14 cellular contexts compared by ENCODE assay signal in genomic region chr7:135406908-135407307, GRCh38.
DNase-seq lines count a peak whose midpoint lies in the region; ATAC-seq and TF ChIP-seq lines count a peak whose summit lies in the region.
"Had no signal": no experiment of that assay in that cellular context is flagged by ENCODE, and none has a peak within 500 bp of the region (broad histone marks: within the 10 kb centered on the region; RNA-seq: fewer than 3 reads in every experiment).

No MANE protein-coding gene starts in this region.

- no CpG with 5 or more reads among the region's 3 CpGs for WGBS in IMR-90 (ENCODE audit: extremely low coverage in 2 of 2, insufficient read length in 1 of 2), 2 experiments

- H3K18ac ChIP-seq in IMR-90 (ENCODE audit: low read depth, low read length) = no peak overlapping the region

- no peak for TF ChIP-seq RAD21 in IMR-90 (IDR thresholded peaks at IDR 0.05; ENCODE audit: low read length)

- H3K4me3 ChIP-seq in IMR-90 (ENCODE audit: insufficient read depth, low read depth, low read length) (no peak overlapping the region), fibroblast of mammary gland (ENCODE audit: control insufficient read depth, low read depth, low read length) (no peak overlapping the region)
- H3K4me3 ChIP-seq: GM12878 had no signal

- BruUV-seq in IMR-90 (replicated peaks; lab: Mats Ljungman, UMichigan) = no TSS peak

- H3K27ac ChIP-seq in IMR-90 (ENCODE audit: insufficient read depth, low read length) = no peak overlapping the region
- H3K27ac ChIP-seq: KMS-11 had no signal

- POLR2A ChIA-PET in IMR-90 (lab: Charles Lee; ENCODE audit: unreplicated experiment) = no interaction called here

- no peak for TF ChIP-seq POLR2A in IMR-90 (IDR thresholded peaks at IDR 0.05; ENCODE audit: low read depth, low read length)

- dilution Hi-C loops in IMR-90 (cut with HindIII; ENCODE audit: low sequenced_read_pairs, unreplicated experiment) = no loop called here

- no peak overlapping the region for H4K5ac ChIP-seq in IMR-90 (ENCODE audit: low read depth, low read length)

- no peak overlapping the region for H3K23ac ChIP-seq in IMR-90 (ENCODE audit: low read depth, low read length)

- H3K9me3 Mint-ChIP-seq in stimulated activated naive CD8-positive, alpha-beta T cell treated with anti-CD3 and anti-CD28 coated beads, Interleukin-15, amount 100 ng/mL, for 72 hours = no peaks in the 10 kb centered on the region
- H3K9me3 Mint-ChIP-seq: CD4-positive, alpha-beta memory T cell; H9 had no signal

- peaks cover 3% of the 10 kb centered on the region; the same call in 1 of the 2 replicates for H3K36me3 ChIP-seq in IMR-90 (ENCODE audit: control insufficient read depth, insufficient read depth, low read length)

- in situ Hi-C loops in IMR-90 (cut with MboI; ENCODE audit: low sequenced_read_pairs) = no loop called here

- no peak overlapping the region for H3K4me3 Mint-ChIP-seq in stimulated activated naive CD8-positive, alpha-beta T cell treated with anti-CD3 and anti-CD28 coated beads, Interleukin-15, amount 100 ng/mL, for 72 hours
- H3K4me3 Mint-ChIP-seq: H9 had no signal

- no peak for DNase-seq in stimulated activated naive CD8-positive, alpha-beta T cell treated with anti-CD3 and anti-CD28 coated beads, Interleukin-15, Interleukin-2, amounts not matched to agents 100 U/mL and 50 U/mL, for 24 hours
- no peak for DNase-seq in stimulated activated naive CD8-positive, alpha-beta T cell treated with anti-CD3 and anti-CD28 coated beads, Interleukin-15, amount 100 ng/mL, for 72 hours
- DNase-seq in IMR-90 (peak; percentile 4), fibroblast of mammary gland (ENCODE audit: low read depth) (peak; percentile 3), DMS53 (lab: John Stamatoyannopoulos, UW) (no peak), DMS53 treated with DMSO at 0.1 percent for 48 hours (lab: John Stamatoyannopoulos, UW; ENCODE audit: unreplicated experiment) (no peak)
- DNase-seq: AML-193; CD4-positive, alpha-beta memory T cell; DMS153; DND-41; EL; H9 had no signal

- H3K14ac ChIP-seq in IMR-90 (replicated peaks; ENCODE audit: low read depth, low read length) = no peak overlapping the region

- H2AK9ac ChIP-seq in IMR-90 (replicated peaks; ENCODE audit: low read depth, low read length, poor library complexity) = no peak overlapping the region

- no peak overlapping the region for H2AFZ ChIP-seq in IMR-90 (replicated peaks; ENCODE audit: low read length, poor library complexity)

- no peak overlapping the region for H3K4ac ChIP-seq in IMR-90 (ENCODE audit: low read depth, low read length)

- no peak overlapping the region for H3K9ac ChIP-seq in IMR-90 (ENCODE audit: low read depth, low read length)
- H3K9ac ChIP-seq: KMS-11 had no signal

- H3K4me2 ChIP-seq in IMR-90 (ENCODE audit: low read depth, low read length) = no peak overlapping the region
- H3K4me2 ChIP-seq: KMS-11 had no signal

- no peak overlapping the region for H2BK15ac ChIP-seq in IMR-90 (ENCODE audit: low read depth, low read length)

- H3K56ac ChIP-seq in IMR-90 (ENCODE audit: extremely low read depth, insufficient read depth, low read length) = no peak overlapping the region

- no peak overlapping the region for H2BK20ac ChIP-seq in IMR-90 (ENCODE audit: low read depth, low read length)

- peaks cover 5% of the 10 kb centered on the region for H3K4me1 Mint-ChIP-seq in stimulated activated naive CD8-positive, alpha-beta T cell treated with anti-CD3 and anti-CD28 coated beads, Interleukin-15, amount 100 ng/mL, for 72 hours
- H3K4me1 Mint-ChIP-seq: H9 had no signal

- no peaks in the 10 kb centered on the region for H3K27me3 Mint-ChIP-seq in stimulated activated naive CD8-positive, alpha-beta T cell treated with anti-CD3 and anti-CD28 coated beads, Interleukin-15, amount 100 ng/mL, for 72 hours
- H3K27me3 Mint-ChIP-seq: CD4-positive, alpha-beta memory T cell had no signal

- H3K9me1 ChIP-seq in IMR-90 (ENCODE audit: insufficient read depth, low read length) = peaks cover 6% of the 10 kb centered on the region; the same call in 1 of the 2 replicates

- H3K27me3 ChIP-seq in IMR-90 (ENCODE audit: control insufficient read depth, insufficient read depth, low read length) = no peaks in the 10 kb centered on the region

- CTCF ChIA-PET in IMR-90 (lab: Yijun Ruan, JAX) = no interaction called here

- peak overlapping the region in 1 of 2 donors; percentile 50 for H3K27ac Mint-ChIP-seq in stimulated activated naive CD8-positive, alpha-beta T cell treated with anti-CD3 and anti-CD28 coated beads, Interleukin-15, amount 100 ng/mL, for 72 hours
- H3K27ac Mint-ChIP-seq: CD4-positive, alpha-beta memory T cell; H9 had no signal

- no peaks in the 10 kb centered on the region for H3K9me3 ChIP-seq in IMR-90 (ENCODE audit: control insufficient read depth, insufficient read depth, low read length)

- intact Hi-C loops in IMR-90 (cut with micrococcal nuclease) = no loop called here

- no peak overlapping the region for H2AK5ac ChIP-seq in IMR-90 (ENCODE audit: low read depth, low read length)

- no peak for TF ChIP-seq CTCF in IMR-90 (conservative IDR thresholded peaks at IDR 0.05; ENCODE audit: low read depth, low read length)
- TF ChIP-seq CTCF in fibroblast of mammary gland (conservative IDR thresholded peaks at IDR 0.05; ENCODE audit: control insufficient read depth, insufficient read depth, low read depth, low read length) = no peak

- peak; percentile 46 for ATAC-seq in stimulated activated naive CD8-positive, alpha-beta T cell treated with anti-CD3 and anti-CD28 coated beads, Interleukin-15, Interleukin-2, amounts not matched to agents 100 U/mL and 50 U/mL, for 24 hours
- no peak for ATAC-seq in stimulated activated naive CD8-positive, alpha-beta T cell treated with anti-CD3 and anti-CD28 coated beads, Interleukin-15, amount 100 ng/mL, for 72 hours
- ATAC-seq in IMR-90 (ENCODE audit: low read depth) = no peak
- ATAC-seq: GM12878 had no signal

- H2BK120ac ChIP-seq in IMR-90 (ENCODE audit: low read depth, low read length) = no peak overlapping the region

- H4K91ac ChIP-seq in IMR-90 (ENCODE audit: insufficient read depth, low read depth, low read length) = no peak overlapping the region

- no peaks in the 10 kb centered on the region for H4K20me1 ChIP-seq in IMR-90 (ENCODE audit: insufficient read depth, low read length)

- H2BK5ac ChIP-seq in IMR-90 (ENCODE audit: low read depth, low read length, poor library complexity, severe bottlenecking) = no peak overlapping the region

- H3K4me1 ChIP-seq in IMR-90 (ENCODE audit: control insufficient read depth, insufficient read depth, low read length) = no peaks in the 10 kb centered on the region

- H4K8ac ChIP-seq in IMR-90 (ENCODE audit: low read depth in 2 of 2, low read length in 2 of 2) = no peak overlapping the region

- peaks cover 0 to 2% of the 10 kb centered on the region in 2 experiments; a peak in 2 of 4 replicates for H3K79me1 ChIP-seq in IMR-90 (ENCODE audit: low read depth in 1 of 2, low read length in 2 of 2)

TF ChIP-seq in IMR-90, 13 proteins besides CTCF, POLR2A, EP300 and RAD21:
- TF ChIP-seq CHD1 (IDR thresholded peaks at IDR 0.05; ENCODE audit: low read depth, low read length) (no peak), ELK1 (IDR thresholded peaks at IDR 0.05; ENCODE audit: borderline replicate concordance, low read depth, low read length) (no peak), USF2 (IDR thresholded peaks at IDR 0.05; ENCODE audit: low read depth, low read length) (no peak), NFE2L2 (IDR thresholded peaks at IDR 0.05; ENCODE audit: low read depth, low read length) (no peak), BHLHE40 (IDR thresholded peaks at IDR 0.05; ENCODE audit: low read depth, low read length) (no peak)
TF ChIP-seq in IMR-90: peak in this region for 0.

Comparison
In these comparisons a context has a peak if more than half of its experiments do, and no peak if none do; other contexts are left out.
1. DNase-seq: peak in IMR-90 (single experiment) and fibroblast of mammary gland (single experiment); none in stimulated activated naive CD8-positive, alpha-beta T cell treated with anti-CD3 and anti-CD28 coated beads, Interleukin-15, Interleukin-2, amounts not matched to agents 100 U/mL and 50 U/mL, for 24 hours (single experiment), stimulated activated naive CD8-positive, alpha-beta T cell treated with anti-CD3 and anti-CD28 coated beads, Interleukin-15, amount 100 ng/mL, for 72 hours (0 of 2), DMS53 (single experiment) and DMS53 treated with DMSO at 0.1 percent for 48 hours (single experiment).